In genomic region chr15:49847937-49848823, GRCh38 we compare ENCODE assay signal across 14 cellular contexts.
DNase-seq lines count a peak whose midpoint lies in the region; ATAC-seq and TF ChIP-seq lines count a peak whose summit lies in the region.
"Had no signal": no experiment of that assay in that cellular context is flagged by ENCODE, and none has a peak within 500 bp of the region (broad histone marks: within the 10 kb centered on the region; RNA-seq: fewer than 3 reads in every experiment).

No MANE protein-coding gene starts in this region.

- H3K9me3 ChIP-seq in heart left ventricle (peaks cover 0 to 14% (median 2%) of the 10 kb centered on the region in 12 donors), hepatocyte (ENCODE audit: low read depth) (peaks cover 5% of the 10 kb centered on the region), tibial nerve (peaks cover 0 to 5% (median 2%) of the 10 kb centered on the region in 4 donors)
- H3K9me3 ChIP-seq: HAP-1 had no signal

- intact Hi-C loops in heart left ventricle (cut with DNase I): loop anchor here in 1 of 10 donors (5.0 kb wide), 1 partner anchor 281 kb away; no protein-coding TSS in a partner anchor
- intact Hi-C loops in cardiac septum (cut with DNase I): no loop called here

- in situ Hi-C loops in astrocyte of the spinal cord (cut with HindIII; ENCODE audit: low sequenced_read_pairs): no loop called here

- H3K27ac ChIP-seq in heart left ventricle: peak overlapping the region in 8 of 12 donors; percentile 4 to 73 (median 38)
- peak overlapping the region; percentile 17 for H3K27ac ChIP-seq in hepatocyte
- peak overlapping the region in 1 of 4 donors; percentile 17 for H3K27ac ChIP-seq in tibial nerve

- no peak for TF ChIP-seq POLR2A in heart left ventricle (IDR thresholded peaks at IDR 0.05)
- TF ChIP-seq POLR2A in tibial nerve (IDR thresholded peaks at IDR 0.05): no peak

- H2AFZ ChIP-seq in hepatocyte: no peak overlapping the region

- DNase-seq in heart left ventricle (no peak), cardiac septum (ENCODE audit: low spot score) (no peak), astrocyte of the spinal cord (ENCODE audit: low read depth, low spot score) (peak; percentile 98), hepatocyte (ENCODE audit: low spot score) (no peak), T-helper 9 cell (no peak), tibial nerve (ENCODE audit: low spot score in 2 of 2) (no peak), SW 1271 (lab: John Stamatoyannopoulos, UW) (no peak)
- DNase-seq: activated naive CD4-positive, alpha-beta T cell; GDM1; MM.1S; natural killer cell; NCI-H524 treated with DMSO at 0.1 percent for 48 hours had no signal

- ATAC-seq in heart left ventricle (peak in 1 of 4 donors; percentile 71), GM18861 (IDR thresholded peaks at IDR 0.05; ENCODE audit: unreplicated experiment) (no peak)
- ATAC-seq: natural killer cell had no signal

- H3K27me3 ChIP-seq in heart left ventricle (no peaks in the 10 kb centered on the region), hepatocyte (no peaks in the 10 kb centered on the region), tibial nerve (no peaks in the 10 kb centered on the region)

- H3K4me3 ChIP-seq in heart left ventricle (no peak overlapping the region), astrocyte of the spinal cord (ENCODE audit: low read depth, low read length) (no peak overlapping the region), hepatocyte (no peak overlapping the region), tibial nerve (no peak overlapping the region)
- H3K4me3 ChIP-seq: HAP-1 had no signal

- no peak for TF ChIP-seq CTCF in heart left ventricle (IDR thresholded peaks at IDR 0.05)
- TF ChIP-seq CTCF in astrocyte of the spinal cord (IDR thresholded peaks at IDR 0.05; ENCODE audit: low read depth, low read length): no peak
- TF ChIP-seq CTCF in hepatocyte (IDR thresholded peaks at IDR 0.05; ENCODE audit: poor library complexity): no peak
- TF ChIP-seq CTCF in tibial nerve (IDR thresholded peaks at IDR 0.05): no peak

- H3K36me3 ChIP-seq in heart left ventricle (no peaks in the 10 kb centered on the region), hepatocyte (replicated peaks; ENCODE audit: insufficient read depth, low read depth) (no peaks in the 10 kb centered on the region), tibial nerve (peaks cover 0 to 6% (median 0%) of the 10 kb centered on the region in 3 donors)
- H3K36me3 ChIP-seq: HAP-1 had no signal

- WGBS in heart left ventricle, 4 donors: 60 to 73% (median 68%) methylated on average over 5 of the region's 5 CpGs
- WGBS in hepatocyte (ENCODE audit: low lambda C conversion rate, missing lambda C conversion rate): 78% methylated on average over 5 of the region's 5 CpGs
- WGBS in tibial nerve, 2 donors: 66 to 74% methylated on average over 5 of the region's 5 CpGs

- TF ChIP-seq EP300 in tibial nerve (IDR thresholded peaks at IDR 0.05): no peak

- no peaks in the 10 kb centered on the region for H3K79me2 ChIP-seq in hepatocyte

- no peaks in the 10 kb centered on the region for H4K20me1 ChIP-seq in hepatocyte (ENCODE audit: insufficient read depth, poor library complexity, severe bottlenecking)

- H3K4me2 ChIP-seq in hepatocyte: no peak overlapping the region

- H3K4me1 ChIP-seq in heart left ventricle (peaks cover 0 to 14% (median 0%) of the 10 kb centered on the region in 12 donors), hepatocyte (ENCODE audit: insufficient read depth) (peaks cover 12% of the 10 kb centered on the region), tibial nerve (no peaks in the 10 kb centered on the region)
- H3K4me1 ChIP-seq: HAP-1 had no signal

- H3K9me2 ChIP-seq in hepatocyte (replicated peaks; ENCODE audit: insufficient read depth): no peaks in the 10 kb centered on the region
